In genomic region chr4:1008840-1009646, GRCh38 we compare ENCODE assay signal across 8 cellular contexts. TPM values are rescaled to one million over a fixed set of nuclear protein-coding genes. Genes with fewer than 3 reads are reported as not detected.
A peak's percentile ranks its signal among the peaks of the same experiment; 100 is the strongest.
DNase-seq lines count a peak whose midpoint lies in the region; ATAC-seq lines count a peak whose summit lies in the region.

No MANE protein-coding gene starts in this region.

- ATAC-seq in GM19023 (IDR thresholded peaks at IDR 0.05; ENCODE audit: unreplicated experiment) = peak; percentile 2

- no peaks in the 10 kb centered on the region for H3K9me3 ChIP-seq in MG63
- H3K9me3 ChIP-seq in iPS-15b (ENCODE audit: control insufficient read depth, insufficient read depth, low read length) = no peaks in the 10 kb centered on the region

- H3K4me3 ChIP-seq in MG63 (peak overlapping the region; percentile 40), iPS-15b (ENCODE audit: low read depth, low read length) (peak overlapping the region; percentile 48)

- DNase-seq in MG63 (no peak), 8988T (no peak), H4 (ENCODE audit: low spot score) (no peak)
- peak; percentile 38 for DNase-seq in activated naive CD4-positive, alpha-beta T cell treated with Interleukin-2 at 50 U/mL for 16 hours
- DNase-seq in stimulated activated CD4-positive, alpha-beta T cell treated with anti-CD3 and anti-CD28 coated beads, Interleukin-2, amount 100 ng/mL, for 24 hours = peak; percentile 34 to 40
- no peak for DNase-seq in effector CD8-positive, alpha-beta T cell (lab: John Stamatoyannopoulos, UW)

- H3K27me3 ChIP-seq in MG63 = no peaks in the 10 kb centered on the region
- peaks cover 56% of the 10 kb centered on the region for H3K27me3 ChIP-seq in iPS-15b (ENCODE audit: control insufficient read depth, insufficient read depth, low read length)

- no peaks in the 10 kb centered on the region for H3K4me1 ChIP-seq in iPS-15b (ENCODE audit: control insufficient read depth, insufficient read depth, low read length)

- H3K36me3 ChIP-seq in MG63 (no peaks in the 10 kb centered on the region; the same call in 1 of the 2 replicates), iPS-15b (ENCODE audit: control insufficient read depth, insufficient read depth, low read length) (no peaks in the 10 kb centered on the region)

- no peak overlapping the region for H3K9ac ChIP-seq in iPS-15b (ENCODE audit: low read depth, low read length)

RNA-seq across cellular contexts. Expression of gene FGFRL1, which starts 2.4 kb away (rescaled TPM):
- total RNA-seq in MG63 (2014; rRNA removed; shearing (Covaris generic); ENCODE audit: low replicate concordance) = 41.7 and 59.5 TPM in 2 replicates
- total RNA-seq in H4 (2014; rRNA removed; shearing (Covaris generic)) = 63.1 and 66.9 TPM in 2 replicates

RNA-seq across cellular contexts. Expression of gene SLC26A1, which starts 15.8 kb away (rescaled TPM):
- not detected in 2 replicates for total RNA-seq in MG63 (2014; rRNA removed; shearing (Covaris generic); ENCODE audit: low replicate concordance)
- 0.10 TPM in 1 of 2 replicates, not detected in the other for total RNA-seq in H4 (2014; rRNA removed; shearing (Covaris generic))

RNA-seq across cellular contexts. Expression of gene IDUA, which starts 22.2 kb away (rescaled TPM):
- total RNA-seq in MG63 (2014; rRNA removed; shearing (Covaris generic); ENCODE audit: low replicate concordance) = 3.4 and 13.5 TPM in 2 replicates
- 3.0 and 5.3 TPM in 2 replicates for total RNA-seq in H4 (2014; rRNA removed; shearing (Covaris generic))

RNA-seq across cellular contexts. Expression of gene DGKQ, which starts 35.7 kb away (rescaled TPM):
- 6.7 and 7.4 TPM in 2 replicates for total RNA-seq in MG63 (2014; rRNA removed; shearing (Covaris generic); ENCODE audit: low replicate concordance)
- 5.1 and 5.7 TPM in 2 replicates for total RNA-seq in H4 (2014; rRNA removed; shearing (Covaris generic))

Comparison
In these comparisons a context has a peak if more than half of its experiments do, and no peak if none do; other contexts are left out.
1. DNase-seq: peak in activated naive CD4-positive, alpha-beta T cell treated with Interleukin-2 at 50 U/mL for 16 hours (single experiment) and stimulated activated CD4-positive, alpha-beta T cell treated with anti-CD3 and anti-CD28 coated beads, Interleukin-2, amount 100 ng/mL, for 24 hours (2 of 2); none in MG63 (single experiment), 8988T (single experiment), effector CD8-positive, alpha-beta T cell (single experiment) and H4 (single experiment).